27 cellular contexts compared by ENCODE assay signal in genomic region chr19:28305513-28305912, GRCh38.
"Had no signal": no experiment of that assay in that cellular context is flagged by ENCODE, and none has a peak within 500 bp of the region (broad histone marks: within the 10 kb centered on the region; RNA-seq: fewer than 3 reads in every experiment).

No MANE protein-coding gene starts in this region.

- H3K27me3 ChIP-seq: adrenal gland, Peyer's patch, SJSA1 had no signal

- H3K9me3 ChIP-seq: adrenal gland, Peyer's patch, SK-N-SH had no signal

- H3K4me3 ChIP-seq: adrenal gland, Peyer's patch, SJSA1 had no signal

- DNase-seq: activated CD4-positive, alpha-beta T cell treated with anti-CD3 and anti-CD28 coated beads, Interleukin-2, amount 10 ng/mL, durations not matched to agents 24 days and 14 days; activated CD4-positive, alpha-beta T cell treated with anti-CD3 and anti-CD28 coated beads, Interleukin-2, amount 50 U/mL, for 4 hours; activated CD8-positive, alpha-beta T cell treated with anti-CD3 and anti-CD28 coated beads, Interleukin-2, amount 10 ng/mL, durations not matched to agents 7 days and 5 days; activated gamma-delta T cell; activated naive CD4-positive, alpha-beta T cell treated with Interleukin-2 at 50 U/mL for 16 hours; activated T-cell treated with anti-CD3 and anti-CD28 coated beads, Interleukin-2, amount 50 U/mL, for 24 hours; adrenal gland; caudate nucleus; cerebellar nuclear complex; Karpas-422; NCI-H1048; NCI-H1105 treated with DMSO at 0.1 percent for 48 hours; NCI-H1436; NCI-H1694; NCI-H1930; NCI-H2081 treated with DMSO at 0.1 percent for 48 hours; NCI-H345; NCI-H524 treated with DMSO at 0.1 percent for 48 hours; NK-92 treated with Interleukin-12 subunit alpha and Interleukin-12 subunit beta, amount 100 ng/mL, for 24 hours; PC-3; Peyer's patch; RPMI8226; SHP77 treated with DMSO at 0.1 percent for 48 hours; SK-N-SH had no signal

- H3K9ac ChIP-seq: SK-N-SH had no signal

- H3K36me3 ChIP-seq: adrenal gland, Peyer's patch, SJSA1 had no signal

- H3K4me1 ChIP-seq: adrenal gland, Peyer's patch had no signal

- ATAC-seq: activated CD8-positive, alpha-beta T cell treated with anti-CD3 and anti-CD28 coated beads, Interleukin-2, amount 10 ng/mL, durations not matched to agents 7 days and 5 days; PC-3 had no signal

- FAIRE-seq: bronchial epithelial cell, TTC549 had no signal

- H3K27ac ChIP-seq: adrenal gland, Peyer's patch, SJSA1 had no signal

- H3K4me2 ChIP-seq: SK-N-SH had no signal
